In genomic region chr12:124259168-124260066, GRCh38 we compare ENCODE assay signal across 15 cellular contexts. TPM values are rescaled to one million over a fixed set of nuclear protein-coding genes. Genes with fewer than 3 reads are reported as not detected.
A peak's percentile ranks its signal among the peaks of the same experiment; 100 is the strongest.
DNase-seq lines count a peak whose midpoint lies in the region; ATAC-seq and TF ChIP-seq lines count a peak whose summit lies in the region.
"Had no signal": no experiment of that assay in that cellular context is flagged by ENCODE, and none has a peak within 500 bp of the region (broad histone marks: within the 10 kb centered on the region; RNA-seq: fewer than 3 reads in every experiment).

No MANE protein-coding gene starts in this region.

- H3K4me3 ChIP-seq in BE2C (ENCODE audit: low read depth, low read length) (peak overlapping the region; percentile 35), IMR-90 (ENCODE audit: insufficient read depth, low read depth, low read length) (no peak overlapping the region), fibroblast of the aortic adventitia (ENCODE audit: low read depth, low read length) (no peak overlapping the region)
- no peak overlapping the region for H3K4me3 ChIP-seq in effector memory CD4-positive, alpha-beta T cell (ENCODE audit: insufficient read depth, low read depth, low read length, poor library complexity, severe bottlenecking)
- H3K4me3 ChIP-seq: uterus had no signal

- H3K27ac ChIP-seq in IMR-90 (ENCODE audit: insufficient read depth, low read length) = no peak overlapping the region
- H3K27ac ChIP-seq in effector memory CD4-positive, alpha-beta T cell (ENCODE audit: insufficient read depth, low read length, poor library complexity, severe bottlenecking) = no peak overlapping the region
- H3K27ac ChIP-seq: uterus had no signal

- TF ChIP-seq RAD21 in IMR-90 (IDR thresholded peaks at IDR 0.05; ENCODE audit: low read length) = no peak

- H2BK15ac ChIP-seq in IMR-90 (ENCODE audit: low read depth, low read length) = no peak overlapping the region

- no peak overlapping the region for H2BK20ac ChIP-seq in IMR-90 (ENCODE audit: low read depth, low read length)

- no peaks in the 10 kb centered on the region for H3K79me1 ChIP-seq in IMR-90 (ENCODE audit: low read depth in 1 of 2, low read length in 2 of 2)

- H3K9me3 ChIP-seq in BE2C (no peaks in the 10 kb centered on the region), IMR-90 (ENCODE audit: control insufficient read depth, insufficient read depth, low read length) (no peaks in the 10 kb centered on the region)
- no peaks in the 10 kb centered on the region for H3K9me3 ChIP-seq in effector memory CD4-positive, alpha-beta T cell (ENCODE audit: control insufficient read depth, low read length)
- H3K9me3 ChIP-seq: uterus had no signal

- no peaks in the 10 kb centered on the region for H4K20me1 ChIP-seq in IMR-90 (ENCODE audit: insufficient read depth, low read length)

- peaks cover 5% of the 10 kb centered on the region; the same call in 1 of the 2 replicates for H3K4me1 ChIP-seq in BE2C
- H3K4me1 ChIP-seq in IMR-90 (ENCODE audit: control insufficient read depth, insufficient read depth, low read length) = no peaks in the 10 kb centered on the region
- H3K4me1 ChIP-seq in effector memory CD4-positive, alpha-beta T cell (ENCODE audit: control insufficient read depth, insufficient read depth, low read length, poor library complexity, severe bottlenecking) = no peaks in the 10 kb centered on the region
- H3K4me1 ChIP-seq: uterus had no signal

- intact Hi-C loops in IMR-90 (cut with micrococcal nuclease) = no loop called here

- no peak overlapping the region for H3K4me2 ChIP-seq in IMR-90 (ENCODE audit: low read depth, low read length)

- no peak overlapping the region for H2AK9ac ChIP-seq in IMR-90 (replicated peaks; ENCODE audit: low read depth, low read length, poor library complexity)

- H3K23ac ChIP-seq in IMR-90 (ENCODE audit: low read depth, low read length) = no peak overlapping the region; the same call in 1 of the 2 replicates

- no peak for TF ChIP-seq CTCF in BE2C (IDR thresholded peaks at IDR 0.05; ENCODE audit: low read depth, low read length)
- TF ChIP-seq CTCF in IMR-90 (conservative IDR thresholded peaks at IDR 0.05; ENCODE audit: low read depth, low read length) = no peak
- no peak for TF ChIP-seq CTCF in fibroblast of the aortic adventitia (IDR thresholded peaks at IDR 0.05; ENCODE audit: insufficient read depth, low read length)
- TF ChIP-seq CTCF in GM10248 (IDR thresholded peaks at IDR 0.05; ENCODE audit: control extremely low read depth, extremely low read depth, low read depth, missing control alignments) = no peak

- no peak overlapping the region for H4K5ac ChIP-seq in IMR-90 (ENCODE audit: low read depth, low read length)

- H3K36me3 ChIP-seq in BE2C (no peaks in the 10 kb centered on the region), IMR-90 (ENCODE audit: control insufficient read depth, insufficient read depth, low read length) (no peaks in the 10 kb centered on the region)
- H3K36me3 ChIP-seq in effector memory CD4-positive, alpha-beta T cell (ENCODE audit: control insufficient read depth, insufficient read depth, low read length) = no peaks in the 10 kb centered on the region
- H3K36me3 ChIP-seq: uterus had no signal

- no peak overlapping the region for H4K8ac ChIP-seq in IMR-90 (ENCODE audit: low read depth in 2 of 2, low read length in 2 of 2)

- POLR2A ChIA-PET in IMR-90 (lab: Charles Lee; ENCODE audit: unreplicated experiment) (no interaction called here), GM10248 (lab: Yijun Ruan, JAX) (no interaction called here)

- no peak overlapping the region for H2AK5ac ChIP-seq in IMR-90 (ENCODE audit: low read depth, low read length)

- no peak for ATAC-seq in IMR-90 (ENCODE audit: low read depth)
- ATAC-seq: naive thymus-derived CD4-positive, alpha-beta T cell; T-helper 17 cell had no signal

- peak; percentile 56 for DNase-seq in BE2C
- DNase-seq in IMR-90 = no peak
- DNase-seq in SK-MEL-5 (ENCODE audit: low read depth, low spot score) = peak; percentile 28
- peak; percentile 10 for DNase-seq in fibroblast of the aortic adventitia (ENCODE audit: low read depth)
- DNase-seq in effector memory CD4-positive, alpha-beta T cell = no peak
- DNase-seq in NCI-H2227 treated with DMSO at 0.1 percent for 48 hours (lab: John Stamatoyannopoulos, UW) = no peak
- DNase-seq in GM10248 (ENCODE audit: extremely low spot score) = no peak
- DNase-seq in AG20443 (ENCODE audit: low spot score) = no peak
- DNase-seq: activated CD4-positive, alpha-beta T cell treated with anti-CD3 and anti-CD28 coated beads, Interleukin-2, amount 50 U/mL, for 4 hours; naive thymus-derived CD4-positive, alpha-beta T cell; NCI-H2029 treated with DMSO at 0.1 percent for 48 hours; stimulated activated CD4-positive, alpha-beta T cell treated with anti-CD3 and anti-CD28 coated beads, Interleukin-2, amount 100 ng/mL, for 48 hours; T-helper 17 cell; uterus had no signal

- no peak overlapping the region for H3K56ac ChIP-seq in IMR-90 (ENCODE audit: extremely low read depth, insufficient read depth, low read length)

- no peak for TF ChIP-seq POLR2A in IMR-90 (IDR thresholded peaks at IDR 0.05; ENCODE audit: low read depth, low read length)

- BruUV-seq in IMR-90 (replicated peaks; lab: Mats Ljungman, UMichigan) = no TSS peak

- no peak overlapping the region for H2BK5ac ChIP-seq in IMR-90 (ENCODE audit: low read depth, low read length, poor library complexity, severe bottlenecking)

- no peak overlapping the region for H3K4ac ChIP-seq in IMR-90 (ENCODE audit: low read depth, low read length)

- no peak overlapping the region for H4K91ac ChIP-seq in IMR-90 (ENCODE audit: insufficient read depth, low read depth, low read length)

- in situ Hi-C loops in IMR-90 (cut with MboI; ENCODE audit: low sequenced_read_pairs) (no loop called here), SK-MEL-5 (cut with HindIII; ENCODE audit: low pct_unique_long_range_greater_than_20kb, low sequenced_read_pairs) (no loop called here)

- no peak overlapping the region for H3K9ac ChIP-seq in IMR-90 (ENCODE audit: low read depth, low read length)

- peaks cover 3% of the 10 kb centered on the region; the same call in 1 of the 2 replicates for H3K27me3 ChIP-seq in BE2C
- H3K27me3 ChIP-seq in IMR-90 (ENCODE audit: control insufficient read depth, insufficient read depth, low read length) = peaks cover 58% of the 10 kb centered on the region
- no peaks in the 10 kb centered on the region for H3K27me3 ChIP-seq in effector memory CD4-positive, alpha-beta T cell (replicated peaks; ENCODE audit: control insufficient read depth, insufficient read depth, low read length, poor library complexity, severe bottlenecking)
- H3K27me3 ChIP-seq: uterus had no signal

- no peak overlapping the region for H2AFZ ChIP-seq in IMR-90 (replicated peaks; ENCODE audit: low read length, poor library complexity)

- CTCF ChIA-PET in IMR-90 (lab: Yijun Ruan, JAX) (no interaction called here), GM10248 (lab: Yijun Ruan, JAX) (no interaction called here)

- no peaks in the 10 kb centered on the region for H3K9me1 ChIP-seq in IMR-90 (ENCODE audit: insufficient read depth, low read length)

- no CpG with 5 or more reads among the region's 23 CpGs for WGBS in IMR-90 (ENCODE audit: extremely low coverage in 2 of 2, insufficient read length in 1 of 2), 2 experiments

- no peak overlapping the region for H3K14ac ChIP-seq in IMR-90 (replicated peaks; ENCODE audit: low read depth, low read length)

- dilution Hi-C loops in IMR-90 (cut with HindIII; ENCODE audit: low sequenced_read_pairs, unreplicated experiment) = no loop called here

- no peak overlapping the region for H3K18ac ChIP-seq in IMR-90 (ENCODE audit: low read depth, low read length)

- no peak overlapping the region for H2BK120ac ChIP-seq in IMR-90 (ENCODE audit: low read depth, low read length)

TF ChIP-seq in IMR-90, 13 proteins besides CTCF, POLR2A, EP300 and RAD21:
- TF ChIP-seq BHLHE40 (IDR thresholded peaks at IDR 0.05; ENCODE audit: low read depth, low read length) (no peak), RFX5 (IDR thresholded peaks at IDR 0.05; ENCODE audit: low read depth, low read length) (no peak), MXI1 (IDR thresholded peaks at IDR 0.05; ENCODE audit: borderline replicate concordance, low read depth, low read length) (no peak), SMC3 (IDR thresholded peaks at IDR 0.05; ENCODE audit: low read depth, low read length) (no peak), CEBPB (IDR thresholded peaks at IDR 0.05; ENCODE audit: low read depth, low read length) (0 out of 2 replicates have a peak, but pooled peaks have one; percentile 20)

RNA-seq across cellular contexts. Expression of gene RFLNA, which starts 35.5 kb away (rescaled TPM):
- polyA plus RNA-seq in BE2C (2012; ENCODE audit: insufficient read depth, insufficient read length, low read depth) = 11.2 TPM
- total RNA-seq in IMR-90 (2012; rRNA removed) (not detected in 2 replicates), fibroblast of the aortic adventitia (ENCODE audit: low replicate concordance) (0.45 and 1.1 TPM in 2 replicates)
- not detected in 2 replicates for polyA plus RNA-seq in IMR-90 (2012; rRNA removed)
- not detected in 2 replicates for polyA plus RNA-seq in IMR-90 (2012; cell fraction: cytosol; rRNA removed)
- not detected in 2 replicates for polyA plus RNA-seq in IMR-90 (2012; cell fraction: nucleus; rRNA removed; ENCODE audit: low replicate concordance)
- not detected in 2 replicates for total RNA-seq in SK-MEL-5 (2014; rRNA removed; shearing (Covaris generic))
- polyA plus RNA-seq in SK-MEL-5 (2015; cell fraction: cytosol; rRNA removed) = not detected in 2 replicates
- polyA plus RNA-seq in SK-MEL-5 (2015; cell fraction: nucleus; rRNA removed) = not detected in 2 replicates
- total RNA-seq: activated T-helper 2 cell treated with anti-CD3 and anti-CD28 coated beads, Interferon-gamma antibody, Interleukin-2, Interleukin-4, amounts not matched to agents 10 μg/mL and 5 μg/mL and 100 μg/mL, durations not matched to agents 14 hours and 24 hours and 36 hours; naive thymus-derived CD4-positive, alpha-beta T cell; T-helper 17 cell had no signal

Comparison
In these comparisons a context has a peak if more than half of its experiments do, and no peak if none do; other contexts are left out.
1. DNase-seq: peak in BE2C (single experiment), SK-MEL-5 (single experiment) and fibroblast of the aortic adventitia (single experiment); none in IMR-90 (single experiment), effector memory CD4-positive, alpha-beta T cell (0 of 3), NCI-H2227 treated with DMSO at 0.1 percent for 48 hours (single experiment), GM10248 (single experiment) and AG20443 (single experiment).